Comparison of ENCODE assay signal across 14 cellular contexts in the genomic region with DNA sequence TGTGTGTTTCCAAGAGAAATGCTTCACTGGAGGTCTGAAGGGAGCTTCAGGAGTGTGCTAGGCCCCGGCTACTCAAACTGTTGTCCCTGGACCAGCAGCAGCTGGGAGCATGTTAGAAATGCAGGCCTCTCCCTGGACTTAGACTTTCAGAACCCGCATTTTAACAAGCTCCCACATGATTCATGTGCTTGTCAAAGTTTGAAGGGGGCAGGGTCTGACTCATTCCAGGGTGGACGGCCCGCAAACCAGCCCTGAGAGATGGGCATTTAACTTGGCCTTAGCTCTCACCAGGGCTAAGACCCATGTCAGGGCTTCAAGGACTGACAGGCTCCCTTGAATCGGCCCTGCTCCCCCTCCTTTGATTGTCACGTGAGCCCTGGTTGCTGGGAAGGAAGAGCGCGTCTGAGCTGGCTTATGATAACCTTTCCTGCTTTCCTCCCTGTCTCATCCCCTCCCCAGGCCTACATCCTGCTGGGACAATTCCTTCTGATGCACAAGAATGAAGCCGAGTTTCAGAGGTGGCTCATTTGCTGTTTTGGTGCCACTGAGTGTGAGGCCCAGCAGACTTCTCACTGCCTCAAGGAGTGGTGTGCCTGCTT. TPM values are rescaled to one million over a fixed set of nuclear protein-coding genes. Genes with fewer than 3 reads are reported as not detected.
DNase-seq lines count a peak whose midpoint lies in the region; ATAC-seq and TF ChIP-seq lines count a peak whose summit lies in the region.
"Had no signal": no experiment of that assay in that cellular context is flagged by ENCODE, and none has a peak within 500 bp of the region (broad histone marks: within the 10 kb centered on the region; RNA-seq: fewer than 3 reads in every experiment).

No MANE protein-coding gene starts in this region.

- H2BK15ac ChIP-seq in neuronal stem cell (ENCODE audit: low read length): no peak overlapping the region

- peak overlapping the region; percentile 1 for H3K18ac ChIP-seq in neuronal stem cell (ENCODE audit: low read length)

- no peak overlapping the region for H2BK120ac ChIP-seq in neuronal stem cell (ENCODE audit: low read depth, low read length)

- H3K79me1 ChIP-seq in neuronal stem cell (ENCODE audit: low read depth, low read length): no peaks in the 10 kb centered on the region

- no peak overlapping the region for H4K91ac ChIP-seq in neuronal stem cell (ENCODE audit: low read depth, low read length, poor library complexity)

- H3K9ac ChIP-seq in neuronal stem cell (ENCODE audit: low read depth, low read length, poor library complexity): no peak overlapping the region

- H2AFZ ChIP-seq in neuronal stem cell (ENCODE audit: low read length): peak overlapping the region; percentile 83

- H3K36me3 ChIP-seq in neuronal stem cell (replicated peaks in 1 of 2; ENCODE audit: control insufficient read depth in 2 of 2, insufficient read depth in 2 of 2, low read length in 2 of 2) (no peaks in the 10 kb centered on the region), mucosa of descending colon (ENCODE audit: low read depth) (no peaks in the 10 kb centered on the region)
- H3K36me3 ChIP-seq: BE2C, uterus had no signal

- no CpG with 5 or more reads among the region's 9 CpGs for WGBS in neuronal stem cell (ENCODE audit: extremely low coverage in 2 of 2, insufficient read length in 2 of 2, insufficient replicate concordance in 1 of 2), 2 donors

- no peak overlapping the region for H4K8ac ChIP-seq in neuronal stem cell (ENCODE audit: low read depth, low read length)

- no peak for TF ChIP-seq CTCF in fibroblast of the aortic adventitia (IDR thresholded peaks at IDR 0.05; ENCODE audit: insufficient read depth, low read length)
- no peak for TF ChIP-seq CTCF in mucosa of descending colon (IDR thresholded peaks at IDR 0.05)

- no peak overlapping the region for H3K23ac ChIP-seq in neuronal stem cell (ENCODE audit: low read depth, low read length, poor library complexity)

- H3K4me3 ChIP-seq in fibroblast of the aortic adventitia (ENCODE audit: low read depth, low read length): no peak overlapping the region
- no peak overlapping the region for H3K4me3 ChIP-seq in neuronal stem cell (ENCODE audit: low read length in 2 of 2)
- no peak overlapping the region for H3K4me3 ChIP-seq in mucosa of descending colon
- H3K4me3 ChIP-seq: uterus had no signal

- H3K4me1 ChIP-seq in neuronal stem cell (ENCODE audit: control insufficient read depth in 2 of 2, insufficient read depth in 1 of 2, low read depth in 1 of 2, low read length in 2 of 2) (peaks cover 0 to 2% of the 10 kb centered on the region in 2 donors), mucosa of descending colon (ENCODE audit: low read depth) (peaks cover 5% of the 10 kb centered on the region)
- H3K4me1 ChIP-seq: BE2C, uterus had no signal

- ATAC-seq in SK-N-SH treated with all-trans-retinoic acid at 6 μM for 48 hours (peak; percentile 42), HG02642 (IDR thresholded peaks at IDR 0.05; ENCODE audit: poor library complexity, unreplicated experiment) (no peak), mucosa of descending colon (no peak)
- ATAC-seq: activated CD4-positive, CD25-positive, alpha-beta regulatory T cell treated with anti-CD3 and anti-CD28 coated beads, Interleukin-2, amount 50 U/mL, for 24 hours had no signal

- peak; percentile 70 for DNase-seq in EL
- DNase-seq in fibroblast of the aortic adventitia (ENCODE audit: low read depth): peak; percentile 22
- DNase-seq in neuronal stem cell (ENCODE audit: low spot score): no peak
- no peak for DNase-seq in amniotic stem cell (lab: John Stamatoyannopoulos, UW)
- DNase-seq in mucosa of descending colon: no peak
- no peak for DNase-seq in posterior cingulate gyrus
- DNase-seq: activated T-cell treated with anti-CD3 and anti-CD28 coated beads, Interleukin-2, amount 50 U/mL, for 1 hour; BE2C; NCI-H748 treated with DMSO at 0.1 percent for 48 hours; uterus had no signal

- H2AK5ac ChIP-seq in neuronal stem cell (ENCODE audit: low read depth, low read length): no peak overlapping the region

- no peak overlapping the region for H3K4ac ChIP-seq in neuronal stem cell (ENCODE audit: low read length)

- no peak overlapping the region for H3K27ac ChIP-seq in neuronal stem cell (replicated peaks; ENCODE audit: low read length)
- H3K27ac ChIP-seq: uterus had no signal

- no peak overlapping the region for H3K14ac ChIP-seq in neuronal stem cell (ENCODE audit: low read length)

- no peak overlapping the region for H2BK5ac ChIP-seq in neuronal stem cell (ENCODE audit: low read length)

- no peak overlapping the region for H2BK12ac ChIP-seq in neuronal stem cell (ENCODE audit: low read length)

- no peak overlapping the region for H3K4me2 ChIP-seq in neuronal stem cell (ENCODE audit: insufficient read depth, low read length, poor library complexity, severe bottlenecking)

- H3K9me3 ChIP-seq in neuronal stem cell (replicated peaks in 1 of 2; ENCODE audit: control insufficient read depth in 2 of 2, insufficient read depth in 1 of 2, low read depth in 1 of 2, low read length in 2 of 2) (peaks cover 7 to 10% of the 10 kb centered on the region in 2 donors), mucosa of descending colon (peaks cover 4% of the 10 kb centered on the region)
- H3K9me3 ChIP-seq: BE2C, uterus had no signal

- intact Hi-C loops in mucosa of descending colon (cut with DNase I, micrococcal nuclease) (no loop called here), posterior cingulate gyrus (cut with DNase I) (no loop called here)

- H3K27me3 ChIP-seq in neuronal stem cell (ENCODE audit: control insufficient read depth in 3 of 3, insufficient read depth in 3 of 3, low read depth in 1 of 3, low read length in 3 of 3): peaks cover 0 to 2% (median 0%) of the 10 kb centered on the region in 3 experiments
- H3K27me3 ChIP-seq: BE2C, uterus had no signal

TF ChIP-seq in SK-N-SH treated with all-trans-retinoic acid at 6 μM for 48 hours, 23 proteins besides CTCF, POLR2A, EP300 and RAD21:
- no peak for TF ChIP-seq ZC3H10 (CRISPR knock-in tag; IDR thresholded peaks at IDR 0.05)
- TF ChIP-seq SNAI2 (CRISPR knock-in tag; IDR thresholded peaks at IDR 0.05): no peak

RNA-seq across cellular contexts. Expression of a gene that starts 35.5 kb away (rescaled TPM):
- total RNA-seq in fibroblast of the aortic adventitia (ENCODE audit: low replicate concordance) (not detected in 2 replicates), mucosa of descending colon (not detected)
- not detected for polyA plus RNA-seq in neuronal stem cell (2013, experiment 1 of 2)
- not detected for polyA plus RNA-seq in neuronal stem cell (2013, experiment 2 of 2)
- total RNA-seq: epithelial cell of proximal tubule, uterus had no signal

RNA-seq across cellular contexts. Expression of a gene that starts 53.3 kb away (rescaled TPM):
- total RNA-seq in fibroblast of the aortic adventitia (ENCODE audit: low replicate concordance) (95.5 and 171 TPM in 2 replicates), mucosa of descending colon (100 to 1,000 TPM; 210 to 402 (median 377) TPM)
- 22.3 TPM for polyA plus RNA-seq in neuronal stem cell (2013, experiment 1 of 2)
- polyA plus RNA-seq in neuronal stem cell (2013, experiment 2 of 2): 23.5 TPM

Comparison
In these comparisons a context has a peak if more than half of its experiments do, and no peak if none do; other contexts are left out.
1. DNase-seq: peak in EL (single experiment) and fibroblast of the aortic adventitia (single experiment); none in neuronal stem cell (single experiment), amniotic stem cell (single experiment), mucosa of descending colon (0 of 3) and posterior cingulate gyrus (0 of 10).